In the genomic region with DNA sequence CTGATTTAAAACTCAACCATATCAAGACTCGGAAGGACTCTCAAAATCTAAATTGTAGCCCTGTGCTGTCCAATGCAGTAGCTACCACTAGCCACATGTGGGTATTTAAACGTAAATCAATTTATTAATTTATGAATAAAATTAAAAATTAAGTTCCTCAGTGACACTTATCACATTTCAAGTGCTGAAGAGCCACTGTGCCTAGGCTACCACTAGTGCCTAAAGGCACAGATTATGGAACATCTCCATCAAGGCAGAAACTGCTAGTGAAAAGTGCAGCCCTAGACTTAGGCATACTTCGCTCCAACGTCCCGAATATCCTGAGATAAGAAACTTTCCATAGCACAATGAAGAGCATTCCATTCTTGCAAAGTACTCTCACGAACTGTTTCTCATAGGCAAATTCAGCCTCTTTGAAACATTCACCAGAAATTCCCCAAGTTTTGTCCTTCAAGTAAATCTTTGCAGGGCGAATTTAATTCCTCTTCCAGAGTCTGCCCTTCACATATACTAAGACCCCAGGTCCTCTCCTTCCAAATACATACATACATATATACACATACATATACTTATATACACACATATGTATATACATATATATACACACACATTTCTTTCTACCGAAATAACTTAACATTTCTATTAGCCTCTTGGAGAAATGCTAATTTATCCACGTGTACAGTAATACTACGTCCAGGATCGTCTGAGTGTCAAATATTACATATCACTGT, we compare ENCODE assay signal across 2 cellular contexts.
TF ChIP-seq lines count a peak whose summit lies in the region.

No MANE protein-coding gene starts in this region.

TF ChIP-seq in H1, 55 proteins besides CTCF, POLR2A, EP300 and RAD21 (continues in another document):
- no peak for TF ChIP-seq TEAD4 (IDR thresholded peaks at IDR 0.05; ENCODE audit: low read depth, low read length)
- TF ChIP-seq KDM4A (IDR thresholded peaks at IDR 0.05; ENCODE audit: low read depth, low read length, severe bottlenecking) = no peak
- no peak for TF ChIP-seq TBP (IDR thresholded peaks at IDR 0.05; ENCODE audit: low read depth, low read length)
- no peak for TF ChIP-seq SUZ12 (IDR thresholded peaks at IDR 0.05; ENCODE audit: low read length)
- TF ChIP-seq TAF7 (optimal IDR thresholded peaks at IDR 0.05; ENCODE audit: borderline replicate concordance, low read depth, low read length) = no peak
- TF ChIP-seq RNF2 (IDR thresholded peaks at IDR 0.05; ENCODE audit: borderline replicate concordance, low read depth, low read length, missing control alignments, poor library complexity, severe bottlenecking) = no peak
- TF ChIP-seq MAFK (IDR thresholded peaks at IDR 0.05; ENCODE audit: low read depth, low read length) = no peak
- no peak for TF ChIP-seq ZNF274 (IDR thresholded peaks at IDR 0.05; ENCODE audit: borderline replicate concordance, extremely low read depth, low read length)
- TF ChIP-seq TAF1 (IDR thresholded peaks at IDR 0.05; ENCODE audit: low read depth, low read length) = no peak
- TF ChIP-seq, protein P1, sequence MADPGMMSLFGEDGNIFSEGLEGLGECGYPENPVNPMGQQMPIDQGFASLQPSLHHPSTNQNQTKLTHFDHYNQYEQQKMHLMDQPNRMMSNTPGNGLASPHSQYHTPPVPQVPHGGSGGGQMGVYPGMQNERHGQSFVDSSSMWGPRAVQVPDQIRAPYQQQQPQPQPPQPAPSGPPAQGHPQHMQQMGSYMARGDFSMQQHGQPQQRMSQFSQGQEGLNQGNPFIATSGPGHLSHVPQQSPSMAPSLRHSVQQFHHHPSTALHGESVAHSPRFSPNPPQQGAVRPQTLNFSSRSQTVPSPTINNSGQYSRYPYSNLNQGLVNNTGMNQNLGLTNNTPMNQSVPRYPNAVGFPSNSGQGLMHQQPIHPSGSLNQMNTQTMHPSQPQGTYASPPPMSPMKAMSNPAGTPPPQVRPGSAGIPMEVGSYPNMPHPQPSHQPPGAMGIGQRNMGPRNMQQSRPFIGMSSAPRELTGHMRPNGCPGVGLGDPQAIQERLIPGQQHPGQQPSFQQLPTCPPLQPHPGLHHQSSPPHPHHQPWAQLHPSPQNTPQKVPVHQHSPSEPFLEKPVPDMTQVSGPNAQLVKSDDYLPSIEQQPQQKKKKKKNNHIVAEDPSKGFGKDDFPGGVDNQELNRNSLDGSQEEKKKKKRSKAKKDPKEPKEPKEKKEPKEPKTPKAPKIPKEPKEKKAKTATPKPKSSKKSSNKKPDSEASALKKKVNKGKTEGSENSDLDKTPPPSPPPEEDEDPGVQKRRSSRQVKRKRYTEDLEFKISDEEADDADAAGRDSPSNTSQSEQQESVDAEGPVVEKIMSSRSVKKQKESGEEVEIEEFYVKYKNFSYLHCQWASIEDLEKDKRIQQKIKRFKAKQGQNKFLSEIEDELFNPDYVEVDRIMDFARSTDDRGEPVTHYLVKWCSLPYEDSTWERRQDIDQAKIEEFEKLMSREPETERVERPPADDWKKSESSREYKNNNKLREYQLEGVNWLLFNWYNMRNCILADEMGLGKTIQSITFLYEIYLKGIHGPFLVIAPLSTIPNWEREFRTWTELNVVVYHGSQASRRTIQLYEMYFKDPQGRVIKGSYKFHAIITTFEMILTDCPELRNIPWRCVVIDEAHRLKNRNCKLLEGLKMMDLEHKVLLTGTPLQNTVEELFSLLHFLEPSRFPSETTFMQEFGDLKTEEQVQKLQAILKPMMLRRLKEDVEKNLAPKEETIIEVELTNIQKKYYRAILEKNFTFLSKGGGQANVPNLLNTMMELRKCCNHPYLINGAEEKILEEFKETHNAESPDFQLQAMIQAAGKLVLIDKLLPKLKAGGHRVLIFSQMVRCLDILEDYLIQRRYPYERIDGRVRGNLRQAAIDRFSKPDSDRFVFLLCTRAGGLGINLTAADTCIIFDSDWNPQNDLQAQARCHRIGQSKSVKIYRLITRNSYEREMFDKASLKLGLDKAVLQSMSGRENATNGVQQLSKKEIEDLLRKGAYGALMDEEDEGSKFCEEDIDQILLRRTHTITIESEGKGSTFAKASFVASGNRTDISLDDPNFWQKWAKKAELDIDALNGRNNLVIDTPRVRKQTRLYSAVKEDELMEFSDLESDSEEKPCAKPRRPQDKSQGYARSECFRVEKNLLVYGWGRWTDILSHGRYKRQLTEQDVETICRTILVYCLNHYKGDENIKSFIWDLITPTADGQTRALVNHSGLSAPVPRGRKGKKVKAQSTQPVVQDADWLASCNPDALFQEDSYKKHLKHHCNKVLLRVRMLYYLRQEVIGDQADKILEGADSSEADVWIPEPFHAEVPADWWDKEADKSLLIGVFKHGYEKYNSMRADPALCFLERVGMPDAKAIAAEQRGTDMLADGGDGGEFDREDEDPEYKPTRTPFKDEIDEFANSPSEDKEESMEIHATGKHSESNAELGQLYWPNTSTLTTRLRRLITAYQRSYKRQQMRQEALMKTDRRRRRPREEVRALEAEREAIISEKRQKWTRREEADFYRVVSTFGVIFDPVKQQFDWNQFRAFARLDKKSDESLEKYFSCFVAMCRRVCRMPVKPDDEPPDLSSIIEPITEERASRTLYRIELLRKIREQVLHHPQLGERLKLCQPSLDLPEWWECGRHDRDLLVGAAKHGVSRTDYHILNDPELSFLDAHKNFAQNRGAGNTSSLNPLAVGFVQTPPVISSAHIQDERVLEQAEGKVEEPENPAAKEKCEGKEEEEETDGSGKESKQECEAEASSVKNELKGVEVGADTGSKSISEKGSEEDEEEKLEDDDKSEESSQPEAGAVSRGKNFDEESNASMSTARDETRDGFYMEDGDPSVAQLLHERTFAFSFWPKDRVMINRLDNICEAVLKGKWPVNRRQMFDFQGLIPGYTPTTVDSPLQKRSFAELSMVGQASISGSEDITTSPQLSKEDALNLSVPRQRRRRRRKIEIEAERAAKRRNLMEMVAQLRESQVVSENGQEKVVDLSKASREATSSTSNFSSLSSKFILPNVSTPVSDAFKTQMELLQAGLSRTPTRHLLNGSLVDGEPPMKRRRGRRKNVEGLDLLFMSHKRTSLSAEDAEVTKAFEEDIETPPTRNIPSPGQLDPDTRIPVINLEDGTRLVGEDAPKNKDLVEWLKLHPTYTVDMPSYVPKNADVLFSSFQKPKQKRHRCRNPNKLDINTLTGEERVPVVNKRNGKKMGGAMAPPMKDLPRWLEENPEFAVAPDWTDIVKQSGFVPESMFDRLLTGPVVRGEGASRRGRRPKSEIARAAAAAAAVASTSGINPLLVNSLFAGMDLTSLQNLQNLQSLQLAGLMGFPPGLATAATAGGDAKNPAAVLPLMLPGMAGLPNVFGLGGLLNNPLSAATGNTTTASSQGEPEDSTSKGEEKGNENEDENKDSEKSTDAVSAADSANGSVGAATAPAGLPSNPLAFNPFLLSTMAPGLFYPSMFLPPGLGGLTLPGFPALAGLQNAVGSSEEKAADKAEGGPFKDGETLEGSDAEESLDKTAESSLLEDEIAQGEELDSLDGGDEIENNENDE (IDR thresholded peaks at IDR 0.05; ENCODE audit: insufficient replicate concordance, low read length) = no peak
- no peak for TF ChIP-seq SIX5 (IDR thresholded peaks at IDR 0.05; ENCODE audit: low read depth, low read length)
- no peak for TF ChIP-seq CBX8 (IDR thresholded peaks at IDR 0.05; ENCODE audit: borderline replicate concordance, low read depth, low read length)
- TF ChIP-seq JUND (IDR thresholded peaks at IDR 0.05; ENCODE audit: low read length) = no peak
- no peak for TF ChIP-seq MAX (IDR thresholded peaks at IDR 0.05)
- no peak for TF ChIP-seq TCF12 (IDR thresholded peaks at IDR 0.05; ENCODE audit: low read depth, low read length)
- TF ChIP-seq RBBP5 (IDR thresholded peaks at IDR 0.05; ENCODE audit: borderline replicate concordance, low read depth, low read length) = no peak
- no peak for TF ChIP-seq SP4 (IDR thresholded peaks at IDR 0.05; ENCODE audit: low read length)
- no peak for TF ChIP-seq HDAC2 (IDR thresholded peaks at IDR 0.05; ENCODE audit: borderline replicate concordance in 1 of 2, low read depth in 2 of 2, low read length in 2 of 2)

TF ChIP-seq in neural cell, 6 proteins besides CTCF, POLR2A, EP300 and RAD21:
- no peak for TF ChIP-seq REST (IDR thresholded peaks at IDR 0.05; ENCODE audit: borderline replicate concordance)
- TF ChIP-seq MXI1 (conservative IDR thresholded peaks at IDR 0.05; ENCODE audit: poor library complexity, severe bottlenecking) = no peak
- TF ChIP-seq EZH2 (IDR thresholded peaks at IDR 0.05; ENCODE audit: borderline replicate concordance, insufficient read depth, low read length, poor library complexity, severe bottlenecking) = no peak
- TF ChIP-seq POLR2AphosphoS5 (IDR thresholded peaks at IDR 0.05) = no peak
- no peak for TF ChIP-seq TAF1 (IDR thresholded peaks at IDR 0.05; ENCODE audit: low read depth)
- TF ChIP-seq SMC3 (conservative IDR thresholded peaks at IDR 0.05; ENCODE audit: poor library complexity) = no peak
